ENCODE assay signal across 11 cellular contexts in genomic region chr2:101843048-101843447, GRCh38.
DNase-seq lines count a peak whose midpoint lies in the region; ATAC-seq lines count a peak whose summit lies in the region.
"Had no signal": no experiment of that assay in that cellular context is flagged by ENCODE, and none has a peak within 500 bp of the region (broad histone marks: within the 10 kb centered on the region; RNA-seq: fewer than 3 reads in every experiment).

No MANE protein-coding gene starts in this region.

- no peak overlapping the region for H3K4me3 Mint-ChIP-seq in activated naive CD8-positive, alpha-beta T cell treated with anti-CD3 and anti-CD28 coated beads, Interleukin-2, amount 10 ng/mL, durations not matched to agents 7 days and 5 days
- H3K4me3 Mint-ChIP-seq in activated naive CD8-positive, alpha-beta T cell treated with anti-CD3 and anti-CD28 coated beads for 36 hours = no peak overlapping the region
- no peak overlapping the region for H3K4me3 Mint-ChIP-seq in activated T-helper 2 cell treated with anti-CD3 and anti-CD28 coated beads, Interferon-gamma antibody, Interleukin-2, Interleukin-4, amounts not matched to agents 10 μg/mL and 5 μg/mL and 100 μg/mL, durations not matched to agents 14 hours and 24 hours and 36 hours (ENCODE audit: low read depth)

- peak overlapping the region; percentile 56 for H3K27ac ChIP-seq in angular gyrus (ENCODE audit: low read depth, low read length)

- no peaks in the 10 kb centered on the region for H3K9me3 Mint-ChIP-seq in activated naive CD8-positive, alpha-beta T cell treated with anti-CD3 and anti-CD28 coated beads, Interleukin-2, amount 10 ng/mL, durations not matched to agents 7 days and 5 days
- no peaks in the 10 kb centered on the region for H3K9me3 Mint-ChIP-seq in activated naive CD8-positive, alpha-beta T cell treated with anti-CD3 and anti-CD28 coated beads for 36 hours
- H3K9me3 Mint-ChIP-seq in activated T-helper 2 cell treated with anti-CD3 and anti-CD28 coated beads, Interferon-gamma antibody, Interleukin-2, Interleukin-4, amounts not matched to agents 10 μg/mL and 5 μg/mL and 100 μg/mL, durations not matched to agents 14 hours and 24 hours and 36 hours = no peaks in the 10 kb centered on the region

- peaks cover 18% of the 10 kb centered on the region for H3K4me1 Mint-ChIP-seq in activated naive CD8-positive, alpha-beta T cell treated with anti-CD3 and anti-CD28 coated beads, Interleukin-2, amount 10 ng/mL, durations not matched to agents 7 days and 5 days
- H3K4me1 Mint-ChIP-seq in activated naive CD8-positive, alpha-beta T cell treated with anti-CD3 and anti-CD28 coated beads for 36 hours = peaks cover 14% of the 10 kb centered on the region
- H3K4me1 Mint-ChIP-seq in activated T-helper 2 cell treated with anti-CD3 and anti-CD28 coated beads, Interferon-gamma antibody, Interleukin-2, Interleukin-4, amounts not matched to agents 10 μg/mL and 5 μg/mL and 100 μg/mL, durations not matched to agents 14 hours and 24 hours and 36 hours (ENCODE audit: low read depth) = peaks cover 13% of the 10 kb centered on the region

- no peak for ATAC-seq in activated naive CD8-positive, alpha-beta T cell treated with anti-CD3 and anti-CD28 coated beads, Interleukin-2, amount 10 ng/mL, durations not matched to agents 7 days and 5 days (ENCODE audit: low read depth)
- no peak for ATAC-seq in HG02759 (IDR thresholded peaks at IDR 0.05; ENCODE audit: unreplicated experiment)
- ATAC-seq: Panc1 had no signal

- intact Hi-C loops in activated T-helper 2 cell treated with anti-CD3 and anti-CD28 coated beads, Interferon-gamma antibody, Interleukin-2, Interleukin-4, amounts not matched to agents 10 μg/mL and 5 μg/mL and 100 μg/mL, durations not matched to agents 14 hours and 24 hours and 36 hours (cut with micrococcal nuclease) = no loop called here

- peak overlapping the region; percentile 31 for H3K27ac Mint-ChIP-seq in activated naive CD8-positive, alpha-beta T cell treated with anti-CD3 and anti-CD28 coated beads, Interleukin-2, amount 10 ng/mL, durations not matched to agents 7 days and 5 days
- H3K27ac Mint-ChIP-seq in activated naive CD8-positive, alpha-beta T cell treated with anti-CD3 and anti-CD28 coated beads for 36 hours = no peak overlapping the region
- no peak overlapping the region for H3K27ac Mint-ChIP-seq in activated T-helper 2 cell treated with anti-CD3 and anti-CD28 coated beads, Interferon-gamma antibody, Interleukin-2, Interleukin-4, amounts not matched to agents 10 μg/mL and 5 μg/mL and 100 μg/mL, durations not matched to agents 14 hours and 24 hours and 36 hours

- H3K36me3 Mint-ChIP-seq in activated naive CD8-positive, alpha-beta T cell treated with anti-CD3 and anti-CD28 coated beads, Interleukin-2, amount 10 ng/mL, durations not matched to agents 7 days and 5 days = peaks cover 48% of the 10 kb centered on the region
- H3K36me3 Mint-ChIP-seq in activated naive CD8-positive, alpha-beta T cell treated with anti-CD3 and anti-CD28 coated beads for 36 hours = peaks cover 11% of the 10 kb centered on the region
- peaks cover 53% of the 10 kb centered on the region for H3K36me3 Mint-ChIP-seq in activated T-helper 2 cell treated with anti-CD3 and anti-CD28 coated beads, Interferon-gamma antibody, Interleukin-2, Interleukin-4, amounts not matched to agents 10 μg/mL and 5 μg/mL and 100 μg/mL, durations not matched to agents 14 hours and 24 hours and 36 hours (ENCODE audit: low read depth)

- DNase-seq in activated naive CD8-positive, alpha-beta T cell treated with anti-CD3 and anti-CD28 coated beads, Interleukin-2, amount 10 ng/mL, durations not matched to agents 7 days and 5 days = no peak
- DNase-seq in activated naive CD8-positive, alpha-beta T cell treated with anti-CD3 and anti-CD28 coated beads for 36 hours = no peak
- DNase-seq in iris pigment epithelial cell (ENCODE audit: low read depth) = peak; percentile 61
- DNase-seq in stromal cell of bone marrow (ENCODE audit: low read depth) = peak; percentile 53
- DNase-seq in activated T-helper 2 cell treated with anti-CD3 and anti-CD28 coated beads, Interferon-gamma antibody, Interleukin-2, Interleukin-4, amounts not matched to agents 10 μg/mL and 5 μg/mL and 100 μg/mL, durations not matched to agents 14 hours and 24 hours and 36 hours (ENCODE audit: low spot score) = no peak
- no peak for DNase-seq in activated naive CD4-positive, alpha-beta T cell (lab: John Stamatoyannopoulos, UW)
- DNase-seq: ACHN, NCI-H2081 treated with DMSO at 0.1 percent for 48 hours had no signal

- H3K27me3 Mint-ChIP-seq in activated naive CD8-positive, alpha-beta T cell treated with anti-CD3 and anti-CD28 coated beads, Interleukin-2, amount 10 ng/mL, durations not matched to agents 7 days and 5 days = no peaks in the 10 kb centered on the region
- H3K27me3 Mint-ChIP-seq in activated naive CD8-positive, alpha-beta T cell treated with anti-CD3 and anti-CD28 coated beads for 36 hours = no peaks in the 10 kb centered on the region
- H3K27me3 Mint-ChIP-seq in activated T-helper 2 cell treated with anti-CD3 and anti-CD28 coated beads, Interferon-gamma antibody, Interleukin-2, Interleukin-4, amounts not matched to agents 10 μg/mL and 5 μg/mL and 100 μg/mL, durations not matched to agents 14 hours and 24 hours and 36 hours (ENCODE audit: low read depth) = no peaks in the 10 kb centered on the region

- POLR2A ChIA-PET in activated naive CD8-positive, alpha-beta T cell treated with anti-CD3 and anti-CD28 coated beads, Interleukin-2, amount 10 ng/mL, durations not matched to agents 7 days and 5 days (lab: Charles Lee) = no interaction called here

Comparison
In these comparisons a context has a peak if more than half of its experiments do, and no peak if none do; other contexts are left out.
1. DNase-seq: peak in iris pigment epithelial cell (single experiment) and stromal cell of bone marrow (single experiment); none in activated naive CD8-positive, alpha-beta T cell treated with anti-CD3 and anti-CD28 coated beads, Interleukin-2, amount 10 ng/mL, durations not matched to agents 7 days and 5 days (single experiment), activated naive CD8-positive, alpha-beta T cell treated with anti-CD3 and anti-CD28 coated beads for 36 hours (single experiment), activated T-helper 2 cell treated with anti-CD3 and anti-CD28 coated beads, Interferon-gamma antibody, Interleukin-2, Interleukin-4, amounts not matched to agents 10 μg/mL and 5 μg/mL and 100 μg/mL, durations not matched to agents 14 hours and 24 hours and 36 hours (single experiment) and activated naive CD4-positive, alpha-beta T cell (0 of 4).